In genomic region chr9:130989891-130990290, GRCh38 we compare ENCODE assay signal across 1 cellular context.
TF ChIP-seq lines count a peak whose summit lies in the region.

No MANE protein-coding gene starts in this region.

TF ChIP-seq in K562, 482 proteins besides CTCF, POLR2A, EP300 and RAD21:
- TF ChIP-seq ZNF324 (CRISPR knock-in tag; IDR thresholded peaks at IDR 0.05) (no peak), ZNF583 (CRISPR knock-in tag; IDR thresholded peaks at IDR 0.05) (no peak), ZNF277 (CRISPR knock-in tag; IDR thresholded peaks at IDR 0.05; ENCODE audit: borderline replicate concordance) (no peak), ZNF639 (CRISPR knock-in tag; conservative IDR thresholded peaks at IDR 0.05 in 1 of 2, IDR thresholded peaks at IDR 0.05 in 1 of 2) (no peak), TFE3 (CRISPR knock-in tag; IDR thresholded peaks at IDR 0.05) (no peak)
TF ChIP-seq in K562: peak in this region for 0.
